In genomic region chr2:58350484-58350883, GRCh38 we compare ENCODE assay signal across 13 cellular contexts.
DNase-seq lines count a peak whose midpoint lies in the region; ATAC-seq and TF ChIP-seq lines count a peak whose summit lies in the region.
"Had no signal": no experiment of that assay in that cellular context is flagged by ENCODE, and none has a peak within 500 bp of the region (broad histone marks: within the 10 kb centered on the region; RNA-seq: fewer than 3 reads in every experiment).

No MANE protein-coding gene starts in this region.

- POLR2A ChIA-PET in activated naive CD8-positive, alpha-beta T cell treated with anti-CD3 and anti-CD28 coated beads, Interleukin-2, amount 10 ng/mL, durations not matched to agents 7 days and 5 days (lab: Charles Lee) = no interaction called here

- H3K4me1 Mint-ChIP-seq in activated naive CD8-positive, alpha-beta T cell treated with anti-CD3 and anti-CD28 coated beads, Interleukin-2, amount 10 ng/mL, durations not matched to agents 7 days and 5 days = peaks cover 17% of the 10 kb centered on the region
- peaks cover 7% of the 10 kb centered on the region for H3K4me1 Mint-ChIP-seq in activated naive CD8-positive, alpha-beta T cell treated with anti-CD3 and anti-CD28 coated beads for 36 hours
- peaks cover 11% of the 10 kb centered on the region for H3K4me1 Mint-ChIP-seq in stimulated activated naive CD8-positive, alpha-beta T cell treated with anti-CD3 and anti-CD28 coated beads, Interleukin-15, amount 100 ng/mL, for 72 hours
- H3K4me1 Mint-ChIP-seq in progenitor cell of endocrine pancreas (ENCODE audit: low read depth) = no peaks in the 10 kb centered on the region
- H3K4me1 Mint-ChIP-seq: activated B cell treated with CpG ODN at 0.5 μM for 24 hours had no signal

- no peaks in the 10 kb centered on the region for H3K27me3 ChIP-seq in aorta (ENCODE audit: control insufficient read depth in 1 of 2, insufficient read depth in 2 of 2, low read length in 1 of 2)
- H3K27me3 ChIP-seq: vagina had no signal

- ATAC-seq in activated naive CD8-positive, alpha-beta T cell treated with anti-CD3 and anti-CD28 coated beads, Interleukin-2, amount 10 ng/mL, durations not matched to agents 7 days and 5 days (ENCODE audit: low read depth) = peak; percentile 92
- ATAC-seq in HG02610 (IDR thresholded peaks at IDR 0.05; ENCODE audit: unreplicated experiment) (peak; percentile 99), HG03432 (IDR thresholded peaks at IDR 0.05; ENCODE audit: unreplicated experiment) (peak; percentile 97), aorta (ENCODE audit: low FRiP score) (no peak)
- ATAC-seq in stimulated activated naive CD8-positive, alpha-beta T cell treated with anti-CD3 and anti-CD28 coated beads, Interleukin-15, amount 100 ng/mL, for 72 hours = peak; percentile 97

- H3K9me3 ChIP-seq in aorta (ENCODE audit: control insufficient read depth, low read length) = no peaks in the 10 kb centered on the region
- H3K9me3 ChIP-seq: vagina had no signal

- no peak overlapping the region for H3K4me3 Mint-ChIP-seq in activated naive CD8-positive, alpha-beta T cell treated with anti-CD3 and anti-CD28 coated beads, Interleukin-2, amount 10 ng/mL, durations not matched to agents 7 days and 5 days
- no peak overlapping the region for H3K4me3 Mint-ChIP-seq in activated naive CD8-positive, alpha-beta T cell treated with anti-CD3 and anti-CD28 coated beads for 36 hours
- H3K4me3 Mint-ChIP-seq in stimulated activated naive CD8-positive, alpha-beta T cell treated with anti-CD3 and anti-CD28 coated beads, Interleukin-15, amount 100 ng/mL, for 72 hours = no peak overlapping the region
- H3K4me3 Mint-ChIP-seq in progenitor cell of endocrine pancreas (ENCODE audit: low read depth) = no peak overlapping the region
- H3K4me3 Mint-ChIP-seq: activated B cell treated with CpG ODN at 0.5 μM for 24 hours had no signal

- H3K9me3 Mint-ChIP-seq in activated naive CD8-positive, alpha-beta T cell treated with anti-CD3 and anti-CD28 coated beads, Interleukin-2, amount 10 ng/mL, durations not matched to agents 7 days and 5 days = no peaks in the 10 kb centered on the region
- H3K9me3 Mint-ChIP-seq in activated naive CD8-positive, alpha-beta T cell treated with anti-CD3 and anti-CD28 coated beads for 36 hours = peaks cover 4% of the 10 kb centered on the region
- H3K9me3 Mint-ChIP-seq in stimulated activated naive CD8-positive, alpha-beta T cell treated with anti-CD3 and anti-CD28 coated beads, Interleukin-15, amount 100 ng/mL, for 72 hours = no peaks in the 10 kb centered on the region
- H3K9me3 Mint-ChIP-seq in progenitor cell of endocrine pancreas (ENCODE audit: low read depth) = no peaks in the 10 kb centered on the region

- H3K4me1 ChIP-seq in aorta (ENCODE audit: control insufficient read depth in 1 of 2, insufficient read depth in 2 of 2, low read length in 2 of 2) = no peaks in the 10 kb centered on the region
- H3K4me1 ChIP-seq: vagina had no signal

- intact Hi-C loops in aorta (cut with DNase I) = no loop called here

- H3K27ac Mint-ChIP-seq in activated naive CD8-positive, alpha-beta T cell treated with anti-CD3 and anti-CD28 coated beads, Interleukin-2, amount 10 ng/mL, durations not matched to agents 7 days and 5 days = no peak overlapping the region
- no peak overlapping the region for H3K27ac Mint-ChIP-seq in activated naive CD8-positive, alpha-beta T cell treated with anti-CD3 and anti-CD28 coated beads for 36 hours
- H3K27ac Mint-ChIP-seq in stimulated activated naive CD8-positive, alpha-beta T cell treated with anti-CD3 and anti-CD28 coated beads, Interleukin-15, amount 100 ng/mL, for 72 hours = no peak overlapping the region
- no peak overlapping the region for H3K27ac Mint-ChIP-seq in progenitor cell of endocrine pancreas
- H3K27ac Mint-ChIP-seq: activated B cell treated with CpG ODN at 0.5 μM for 24 hours had no signal

- H3K4me3 ChIP-seq in aorta (ENCODE audit: low read length in 2 of 2) = no peak overlapping the region
- H3K4me3 ChIP-seq: vagina had no signal

- no peaks in the 10 kb centered on the region for H3K36me3 ChIP-seq in aorta (ENCODE audit: control insufficient read depth in 1 of 2, insufficient read depth in 2 of 2, low read length in 1 of 2)
- H3K36me3 ChIP-seq: vagina had no signal

- no peak for DNase-seq in activated naive CD8-positive, alpha-beta T cell treated with anti-CD3 and anti-CD28 coated beads, Interleukin-2, amount 10 ng/mL, durations not matched to agents 7 days and 5 days
- DNase-seq in activated naive CD8-positive, alpha-beta T cell treated with anti-CD3 and anti-CD28 coated beads for 36 hours = no peak
- peak; percentile 6 to 23 for DNase-seq in stimulated activated naive CD8-positive, alpha-beta T cell treated with anti-CD3 and anti-CD28 coated beads, Interleukin-15, amount 100 ng/mL, for 72 hours
- DNase-seq in aorta (no peak), progenitor cell of endocrine pancreas (ENCODE audit: low spot score, unreplicated experiment) (no peak), NCI-H1092 (lab: John Stamatoyannopoulos, UW) (no peak)
- DNase-seq: activated B cell treated with CpG ODN at 0.5 μM for 24 hours; effector CD8-positive, alpha-beta T cell; glutamatergic neuron; mammary epithelial cell had no signal

- no peak overlapping the region for H3K27ac ChIP-seq in aorta (ENCODE audit: low read depth in 1 of 2, low read length in 2 of 2)
- H3K27ac ChIP-seq: vagina had no signal

- TF ChIP-seq CTCF in progenitor cell of endocrine pancreas (IDR thresholded peaks at IDR 0.05; ENCODE audit: unreplicated experiment) = no peak

- no peaks in the 10 kb centered on the region for H3K36me3 Mint-ChIP-seq in activated naive CD8-positive, alpha-beta T cell treated with anti-CD3 and anti-CD28 coated beads, Interleukin-2, amount 10 ng/mL, durations not matched to agents 7 days and 5 days
- peaks cover 2% of the 10 kb centered on the region for H3K36me3 Mint-ChIP-seq in activated naive CD8-positive, alpha-beta T cell treated with anti-CD3 and anti-CD28 coated beads for 36 hours
- H3K36me3 Mint-ChIP-seq in progenitor cell of endocrine pancreas (ENCODE audit: insufficient read depth) = no peaks in the 10 kb centered on the region

- peaks cover 70% of the 10 kb centered on the region for H3K27me3 Mint-ChIP-seq in activated naive CD8-positive, alpha-beta T cell treated with anti-CD3 and anti-CD28 coated beads, Interleukin-2, amount 10 ng/mL, durations not matched to agents 7 days and 5 days
- H3K27me3 Mint-ChIP-seq in activated naive CD8-positive, alpha-beta T cell treated with anti-CD3 and anti-CD28 coated beads for 36 hours = peaks cover 77% of the 10 kb centered on the region
- H3K27me3 Mint-ChIP-seq in stimulated activated naive CD8-positive, alpha-beta T cell treated with anti-CD3 and anti-CD28 coated beads, Interleukin-15, amount 100 ng/mL, for 72 hours = peaks cover 69% of the 10 kb centered on the region
- peaks cover 5% of the 10 kb centered on the region for H3K27me3 Mint-ChIP-seq in progenitor cell of endocrine pancreas
- H3K27me3 Mint-ChIP-seq: activated B cell treated with CpG ODN at 0.5 μM for 24 hours had no signal

- WGBS in aorta, 2 donors = 81% methylated on average over 2 of the region's 2 CpGs

Comparison
In these comparisons a context has a peak if more than half of its experiments do, and no peak if none do; other contexts are left out.
1. DNase-seq: peak in stimulated activated naive CD8-positive, alpha-beta T cell treated with anti-CD3 and anti-CD28 coated beads, Interleukin-15, amount 100 ng/mL, for 72 hours (2 of 2); none in activated naive CD8-positive, alpha-beta T cell treated with anti-CD3 and anti-CD28 coated beads, Interleukin-2, amount 10 ng/mL, durations not matched to agents 7 days and 5 days (single experiment), activated naive CD8-positive, alpha-beta T cell treated with anti-CD3 and anti-CD28 coated beads for 36 hours (single experiment), aorta (0 of 2), progenitor cell of endocrine pancreas (single experiment) and NCI-H1092 (single experiment).